In genomic region chrX:129932792-129933321, GRCh38 we compare ENCODE assay signal across 8 cellular contexts. TPM values are rescaled to one million over a fixed set of nuclear protein-coding genes. Genes with fewer than 3 reads are reported as not detected.
A peak's percentile ranks its signal among the peaks of the same experiment; 100 is the strongest.
DNase-seq lines count a peak whose midpoint lies in the region; ATAC-seq, FAIRE-seq and TF ChIP-seq lines count a peak whose summit lies in the region.

No MANE protein-coding gene starts in this region.

- H3K4me2 ChIP-seq in DND-41 (ENCODE audit: insufficient read depth, low read length) = peak overlapping the region; percentile 50
- peak overlapping the region; percentile 35 for H3K4me2 ChIP-seq in fibroblast of lung (ENCODE audit: extremely low read depth, insufficient read depth, low read length)

- H2AFZ ChIP-seq in DND-41 (ENCODE audit: low read depth, low read length) (no peak overlapping the region), fibroblast of lung (ENCODE audit: low read length) (no peak overlapping the region)

- no peak for ATAC-seq in DND-41 (ENCODE audit: insufficient read depth, low read depth)
- ATAC-seq in GM21825 (IDR thresholded peaks at IDR 0.05; ENCODE audit: unreplicated experiment) = peak; percentile 5
- peak in 1 of 4 donors; percentile 0 for ATAC-seq in pancreas

- H3K4me1 ChIP-seq in DND-41 (ENCODE audit: insufficient read depth, low read length) (peaks cover 12% of the 10 kb centered on the region), SJCRH30 (no peaks in the 10 kb centered on the region), fibroblast of lung (ENCODE audit: control insufficient read depth, extremely low read depth, insufficient read depth, low read length) (no peaks in the 10 kb centered on the region), pancreas (no peaks in the 10 kb centered on the region)

- no peak overlapping the region for H3K27ac ChIP-seq in DND-41 (ENCODE audit: low read length)
- H3K27ac ChIP-seq in SJCRH30 = no peak overlapping the region
- no peak overlapping the region for H3K27ac ChIP-seq in fibroblast of lung (ENCODE audit: insufficient read depth, low read length)
- no peak overlapping the region for H3K27ac ChIP-seq in pancreas

- H3K9me3 ChIP-seq in DND-41 (ENCODE audit: insufficient read depth, low read length, severe bottlenecking) (no peaks in the 10 kb centered on the region), SJCRH30 (replicated peaks) (no peaks in the 10 kb centered on the region), fibroblast of lung (ENCODE audit: control insufficient read depth, insufficient read depth, low read depth, low read length) (no peaks in the 10 kb centered on the region), pancreas (no peaks in the 10 kb centered on the region)

- peak overlapping the region in 1 of 2 experiments; percentile 40; a peak in 1 of 4 replicates for H3K4me3 ChIP-seq in DND-41 (ENCODE audit: low read depth in 1 of 2, low read length in 2 of 2)
- H3K4me3 ChIP-seq in SJCRH30 = peak overlapping the region; percentile 52
- peak overlapping the region in 2 of 4 experiments; percentile 26 to 42 for H3K4me3 ChIP-seq in fibroblast of lung (replicated peaks in 1 of 4; ENCODE audit: control extremely low read depth in 1 of 4, insufficient read depth in 1 of 4, low read depth in 3 of 4, low read length in 4 of 4)
- H3K4me3 ChIP-seq in pancreas = peak overlapping the region in 3 of 4 donors; percentile 5 to 50 (median 39)

- H3K79me2 ChIP-seq in DND-41 (ENCODE audit: insufficient read depth, low read length) (no peaks in the 10 kb centered on the region), fibroblast of lung (ENCODE audit: control insufficient read depth, insufficient read depth, low read length) (no peaks in the 10 kb centered on the region)

- FAIRE-seq in pancreas (lab: Jason Lieb, UNC) = no peak

- DNase-seq in DND-41 = no peak
- DNase-seq in SJCRH30 = peak in 1 of 2 experiments; percentile 11
- DNase-seq in fibroblast of lung (ENCODE audit: low read depth in 2 of 2) = no peak
- peak in 5 of 6 donors; percentile 10 to 81 (median 48) for DNase-seq in pancreas
- DNase-seq in D341Med (ENCODE audit: low spot score) = no peak
- DNase-seq in stimulated activated CD4-positive, alpha-beta T cell treated with anti-CD3 and anti-CD28 coated beads, Interleukin-4, amount 100 ng/mL, for 4 hours = no peak
- no peak for DNase-seq in NCI-H774 (lab: John Stamatoyannopoulos, UW)

- H3K27me3 ChIP-seq in DND-41 (ENCODE audit: insufficient read depth, low read length, poor library complexity) = no peaks in the 10 kb centered on the region
- no peaks in the 10 kb centered on the region for H3K27me3 ChIP-seq in SJCRH30
- peaks cover 8% of the 10 kb centered on the region for H3K27me3 ChIP-seq in fibroblast of lung (ENCODE audit: control insufficient read depth, insufficient read depth, low read length)
- no peaks in the 10 kb centered on the region for H3K27me3 ChIP-seq in pancreas

- 2 to 48% methylated on average over 43 to 50 of the region's 50 CpGs for WGBS in pancreas, 2 donors

- H3K9ac ChIP-seq in DND-41 (ENCODE audit: low read depth, low read length) (no peak overlapping the region; the same call in 1 of the 2 replicates), fibroblast of lung (ENCODE audit: insufficient read depth, low read length) (no peak overlapping the region)

- intact Hi-C loops in pancreas (cut with DNase I) = no loop called here

- H3K36me3 ChIP-seq in DND-41 (ENCODE audit: insufficient read depth, low read length) (peaks cover 16% of the 10 kb centered on the region), SJCRH30 (no peaks in the 10 kb centered on the region), fibroblast of lung (ENCODE audit: control insufficient read depth, insufficient read depth, low read length) (no peaks in the 10 kb centered on the region), pancreas (no peaks in the 10 kb centered on the region)

- H4K20me1 ChIP-seq in DND-41 (ENCODE audit: insufficient read depth, low read length) (no peaks in the 10 kb centered on the region), fibroblast of lung (ENCODE audit: control insufficient read depth, extremely low read depth, insufficient read depth, low read length) (no peaks in the 10 kb centered on the region)

- TF ChIP-seq CTCF in DND-41 (IDR thresholded peaks at IDR 0.05; ENCODE audit: borderline replicate concordance, extremely low read depth, low read length, poor library complexity, severe bottlenecking) (no peak), fibroblast of lung (conservative IDR thresholded peaks at IDR 0.05 in 1 of 2, IDR thresholded peaks at IDR 0.05 in 1 of 2; ENCODE audit: low read depth in 1 of 2, low read length in 2 of 2) (no peak), pancreas (IDR thresholded peaks at IDR 0.05) (no peak)

RNA-seq across cellular contexts. Expression of gene UTP14A, which starts 26.9 kb away (rescaled TPM):
- total RNA-seq in SJCRH30 (2014; rRNA removed; shearing (Covaris generic)) = 43.6 and 43.9 TPM in 2 replicates
- total RNA-seq in fibroblast of lung (15.0 and 17.5 TPM in 2 replicates), pancreas (10 to 100 TPM in 5 of 6 donors, 1 to 10 TPM in 1; 9.4 to 18.3 (median 12.1) TPM)
- polyA plus RNA-seq in fibroblast of lung (15.6 and 20.3 TPM in 2 replicates), pancreas (1 to 10 TPM; 9.0 to 9.8 TPM)
- polyA plus RNA-seq in fibroblast of lung (2012) = 14.2 and 17.3 TPM in 2 replicates
- 0.98 and 3.5 TPM in 2 replicates for polyA minus RNA-seq in fibroblast of lung (ENCODE audit: low replicate concordance)

RNA-seq across cellular contexts. Expression of gene BCORL1, which starts 49.6 kb away (rescaled TPM):
- 5.1 and 5.6 TPM in 2 replicates for total RNA-seq in SJCRH30 (2014; rRNA removed; shearing (Covaris generic))
- total RNA-seq in fibroblast of lung (1.3 and 2.8 TPM in 2 replicates), pancreas (10 to 100 TPM in 1 of 6 donors, 1 to 10 TPM in 5; 3.5 to 11.1 (median 6.0) TPM)
- polyA plus RNA-seq in fibroblast of lung (1.1 and 1.3 TPM in 2 replicates), pancreas (1 to 10 TPM; 1.7 to 3.7 TPM)
- 4.6 and 5.5 TPM in 2 replicates for polyA plus RNA-seq in fibroblast of lung (2012)
- 10.1 and 12.1 TPM in 2 replicates for polyA minus RNA-seq in fibroblast of lung (ENCODE audit: low replicate concordance)

Comparison
In these comparisons a context has a peak if more than half of its experiments do, and no peak if none do; other contexts are left out.
1. DNase-seq: peak in pancreas (5 of 6); none in DND-41 (single experiment), fibroblast of lung (0 of 2), D341Med (single experiment), stimulated activated CD4-positive, alpha-beta T cell treated with anti-CD3 and anti-CD28 coated beads, Interleukin-4, amount 100 ng/mL, for 4 hours (0 of 2) and NCI-H774 (single experiment).